ENCODE assay signal across 10 cellular contexts in genomic region chr2:108194409-108195132, GRCh38. TPM values are rescaled to one million over a fixed set of nuclear protein-coding genes. Genes with fewer than 3 reads are reported as not detected.
DNase-seq lines count a peak whose midpoint lies in the region; ATAC-seq and TF ChIP-seq lines count a peak whose summit lies in the region.
"Had no signal": no experiment of that assay in that cellular context is flagged by ENCODE, and none has a peak within 500 bp of the region (broad histone marks: within the 10 kb centered on the region; RNA-seq: fewer than 3 reads in every experiment).

No MANE protein-coding gene starts in this region.

- no peak for TF ChIP-seq POLR2A in transverse colon (IDR thresholded peaks at IDR 0.05)

- DNase-seq in cardiac muscle cell (ENCODE audit: low read depth in 1 of 2, low spot score in 1 of 2) (peak; percentile 5 to 11), Right ventricle myocardium inferior (ENCODE audit: missing footprints) (no peak), RPMI8226 (peak; percentile 2), foreskin fibroblast (peak in 1 of 2 donors; percentile 12), transverse colon (no peak), WTC11 (ENCODE audit: low spot score) (no peak), amniotic stem cell (lab: John Stamatoyannopoulos, UW) (no peak)
- no peak for DNase-seq in activated naive CD4-positive, alpha-beta T cell treated with anti-CD3 and anti-CD28 coated beads for 36 hours
- DNase-seq: mesendoderm had no signal

- in situ Hi-C loops in transverse colon (cut with MboI; ENCODE audit: low pct_ligation_motif_present in 1 of 4, low pct_unique_long_range_greater_than_20kb in 1 of 4, low sequenced_read_pairs in 3 of 4) = loop anchor here in 2 of 4 donors (25.0 kb wide), 1 partner anchor 1557 kb away; no protein-coding TSS in a partner anchor

- no peak overlapping the region for H3K27ac Mint-ChIP-seq in WTC11
- H3K27ac Mint-ChIP-seq in activated naive CD4-positive, alpha-beta T cell treated with anti-CD3 and anti-CD28 coated beads for 36 hours = no peak overlapping the region

- TF ChIP-seq CTCF in cardiac muscle cell (IDR thresholded peaks at IDR 0.05; ENCODE audit: low read depth, low read length) = peak; percentile 45
- peak; percentile 24 for TF ChIP-seq CTCF in foreskin fibroblast (IDR thresholded peaks at IDR 0.05; ENCODE audit: low read depth, low read length)
- peak in 4 of 5 experiments; percentile 28 to 45 (median 33) for TF ChIP-seq CTCF in transverse colon (IDR thresholded peaks at IDR 0.05)
- no peak for TF ChIP-seq CTCF in WTC11 (IDR thresholded peaks at IDR 0.05)

- no peaks in the 10 kb centered on the region for H3K4me1 ChIP-seq in cardiac muscle cell (ENCODE audit: low read depth)
- H3K4me1 ChIP-seq in transverse colon = no peaks in the 10 kb centered on the region
- H3K4me1 ChIP-seq: SJCRH30 had no signal

- intact Hi-C loops in Right ventricle myocardium inferior (cut with DNase I) (loop anchor here (5.0 kb wide), 1 partner anchor 1557 kb away; no protein-coding TSS in a partner anchor), transverse colon (cut with DNase I; ENCODE audit: low total_unique reads) (no loop called here)
- intact Hi-C loops in activated naive CD4-positive, alpha-beta T cell treated with anti-CD3 and anti-CD28 coated beads for 36 hours (cut with micrococcal nuclease) = no loop called here

- H3K9me3 ChIP-seq in cardiac muscle cell (ENCODE audit: low read depth) (no peaks in the 10 kb centered on the region), transverse colon (peaks cover 0 to 3% of the 10 kb centered on the region in 2 donors)
- H3K9me3 ChIP-seq: SJCRH30 had no signal

- no peak overlapping the region for H3K4me3 Mint-ChIP-seq in WTC11
- no peak overlapping the region for H3K4me3 Mint-ChIP-seq in activated naive CD4-positive, alpha-beta T cell treated with anti-CD3 and anti-CD28 coated beads for 36 hours

- H3K36me3 Mint-ChIP-seq in WTC11 = peaks cover 5% of the 10 kb centered on the region; the same call in 1 of the 2 replicates
- H3K36me3 Mint-ChIP-seq in activated naive CD4-positive, alpha-beta T cell treated with anti-CD3 and anti-CD28 coated beads for 36 hours (ENCODE audit: low read depth) = no peaks in the 10 kb centered on the region

- H3K36me3 ChIP-seq in cardiac muscle cell (no peaks in the 10 kb centered on the region), transverse colon (no peaks in the 10 kb centered on the region)
- H3K36me3 ChIP-seq: SJCRH30 had no signal

- no peak for ATAC-seq in Right ventricle myocardium inferior
- no peak for ATAC-seq in WTC11

- WGBS in transverse colon (ENCODE audit: low coverage in 1 of 2), 2 donors = 48 to 60% methylated on average over 5 to 7 of the region's 7 CpGs

- H3K27me3 Mint-ChIP-seq in WTC11 (ENCODE audit: low read depth) = no peaks in the 10 kb centered on the region
- H3K27me3 Mint-ChIP-seq in activated naive CD4-positive, alpha-beta T cell treated with anti-CD3 and anti-CD28 coated beads for 36 hours (ENCODE audit: low read depth) = peaks cover 10% of the 10 kb centered on the region

- TF ChIP-seq EP300 in transverse colon (IDR thresholded peaks at IDR 0.05; ENCODE audit: low read depth) = no peak

- POLR2A ChIA-PET in WTC11 (lab: Charles Lee) = no interaction called here

- CTCF ChIA-PET in WTC11 (lab: Charles Lee) = interaction anchor here (1.0 to 1.4 kb wide), 3 partner anchors 10 to 389 kb away, joined by 3 to 13 read pairs (median 4); no protein-coding TSS in a partner anchor
- CTCF ChIA-PET in activated naive CD4-positive, alpha-beta T cell treated with anti-CD3 and anti-CD28 coated beads for 36 hours (lab: Charles Lee) = interaction anchor here (1.4 kb wide), 1 partner anchor 10 kb away, joined by 3 read pairs; no protein-coding TSS in a partner anchor

- H3K27me3 ChIP-seq in cardiac muscle cell (no peaks in the 10 kb centered on the region), transverse colon (no peaks in the 10 kb centered on the region)
- H3K27me3 ChIP-seq: SJCRH30 had no signal

- H3K4me3 ChIP-seq in cardiac muscle cell (no peak overlapping the region), foreskin fibroblast (ENCODE audit: low read depth in 1 of 2, low read length in 2 of 2) (no peak overlapping the region), transverse colon (no peak overlapping the region)
- H3K4me3 ChIP-seq: SJCRH30 had no signal

- no peaks in the 10 kb centered on the region for H3K4me1 Mint-ChIP-seq in WTC11
- no peaks in the 10 kb centered on the region for H3K4me1 Mint-ChIP-seq in activated naive CD4-positive, alpha-beta T cell treated with anti-CD3 and anti-CD28 coated beads for 36 hours (ENCODE audit: low read depth)

- H3K27ac ChIP-seq in cardiac muscle cell = no peak overlapping the region
- no peak overlapping the region for H3K27ac ChIP-seq in transverse colon
- H3K27ac ChIP-seq: SJCRH30 had no signal

- peaks cover 14% of the 10 kb centered on the region for H3K9me3 Mint-ChIP-seq in WTC11
- H3K9me3 Mint-ChIP-seq in activated naive CD4-positive, alpha-beta T cell treated with anti-CD3 and anti-CD28 coated beads for 36 hours = no peaks in the 10 kb centered on the region

TF ChIP-seq in WTC11, 78 proteins besides CTCF, POLR2A, EP300 and RAD21 (continues in another document):
- TF ChIP-seq ZNF512 (CRISPR knock-in tag; IDR thresholded peaks at IDR 0.05; ENCODE audit: borderline replicate concordance) = no peak
- no peak for TF ChIP-seq E2F4 (CRISPR knock-in tag; IDR thresholded peaks at IDR 0.05; ENCODE audit: borderline replicate concordance, low read depth)
- TF ChIP-seq ATF2 (CRISPR knock-in tag; IDR thresholded peaks at IDR 0.05; ENCODE audit: borderline replicate concordance, low read depth) = no peak
- TF ChIP-seq USF1 (CRISPR knock-in tag; IDR thresholded peaks at IDR 0.05) = no peak

RNA-seq across cellular contexts. Expression of gene SULT1C3, which starts 45.2 kb away (rescaled TPM):
- total RNA-seq in cardiac muscle cell (not detected in 2 replicates), Right ventricle myocardium inferior (not detected), transverse colon (not detected), WTC11 (2021) (not detected in 3 replicates)
- polyA plus RNA-seq in cardiac muscle cell = not detected in 2 replicates
- not detected for total RNA-seq in activated naive CD4-positive, alpha-beta T cell treated with anti-CD3 and anti-CD28 coated beads for 36 hours
- total RNA-seq: SJCRH30 had no signal

Comparison
In these comparisons a context has a peak if more than half of its experiments do, and no peak if none do; other contexts are left out.
1. DNase-seq: peak in cardiac muscle cell (2 of 2) and RPMI8226 (single experiment); none in Right ventricle myocardium inferior (single experiment), transverse colon (single experiment), WTC11 (single experiment), amniotic stem cell (single experiment) and activated naive CD4-positive, alpha-beta T cell treated with anti-CD3 and anti-CD28 coated beads for 36 hours (single experiment).